Comparison of ENCODE assay signal across 25 cellular contexts in genomic region chr1:13535227-13535626, GRCh38. TPM values are rescaled to one million over a fixed set of nuclear protein-coding genes. Genes with fewer than 3 reads are reported as not detected.
"Had no signal": no experiment of that assay in that cellular context is flagged by ENCODE, and none has a peak within 500 bp of the region (broad histone marks: within the 10 kb centered on the region; RNA-seq: fewer than 3 reads in every experiment).

No MANE protein-coding gene starts in this region.

- H3K4me1 ChIP-seq: breast epithelium, Peyer's patch had no signal

- H3K9me3 Mint-ChIP-seq: activated CD4-positive, alpha-beta T cell treated with anti-CD3 and anti-CD28 coated beads, Interleukin-2, amount 10 ng/mL, durations not matched to agents 24 days and 14 days; activated naive CD4-positive, alpha-beta T cell treated with anti-CD3 and anti-CD28 coated beads, Interleukin-2, amount 50 U/mL, for 24 hours; activated T-cell treated with anti-CD3 and anti-CD28 coated beads, Interleukin-2, amount 50 U/mL, for 24 hours; activated T-helper 1 cell treated with anti-CD3 and anti-CD28 coated beads, Interleukin-12 subunit alpha, Interleukin-12 subunit beta, Interleukin-2, Interleukin-4 antibody, amounts not matched to agents 30 ng/mL and 10 ng/mL and 1 ng/mL, durations not matched to agents 14 hours and 24 hours and 36 hours; T-helper 1 cell treated with Interleukin-12 subunit alpha and Interleukin-12 subunit beta and Interleukin-4 antibody, amounts not matched to agents 30 μg/mL and 1 μg/mL, for 36 hours; WTC11 had no signal

- H3K4me3 ChIP-seq: breast epithelium, MG63, Peyer's patch had no signal

- H3K4me3 Mint-ChIP-seq: activated CD4-positive, alpha-beta T cell treated with anti-CD3 and anti-CD28 coated beads, Interleukin-2, amount 10 ng/mL, durations not matched to agents 24 days and 14 days; activated CD8-positive, alpha-beta memory T cell treated with anti-CD3 and anti-CD28 coated beads, Interleukin-2, amount 10 ng/mL, durations not matched to agents 7 days and 5 days; activated naive CD4-positive, alpha-beta T cell treated with anti-CD3 and anti-CD28 coated beads, Interleukin-2, amount 50 U/mL, for 24 hours; activated T-cell treated with anti-CD3 and anti-CD28 coated beads, Interleukin-2, amount 50 U/mL, for 24 hours; activated T-helper 1 cell treated with anti-CD3 and anti-CD28 coated beads, Interleukin-12 subunit alpha, Interleukin-12 subunit beta, Interleukin-2, Interleukin-4 antibody, amounts not matched to agents 30 ng/mL and 10 ng/mL and 1 ng/mL, durations not matched to agents 14 hours and 24 hours and 36 hours; T-helper 1 cell treated with Interleukin-12 subunit alpha and Interleukin-12 subunit beta and Interleukin-4 antibody, amounts not matched to agents 30 μg/mL and 1 μg/mL, for 36 hours; WTC11 had no signal

- H3K27ac Mint-ChIP-seq: activated CD4-positive, alpha-beta T cell treated with anti-CD3 and anti-CD28 coated beads, Interleukin-2, amount 10 ng/mL, durations not matched to agents 24 days and 14 days; activated CD8-positive, alpha-beta memory T cell treated with anti-CD3 and anti-CD28 coated beads, Interleukin-2, amount 10 ng/mL, durations not matched to agents 7 days and 5 days; activated T-cell treated with anti-CD3 and anti-CD28 coated beads, Interleukin-2, amount 50 U/mL, for 24 hours; activated T-helper 1 cell treated with anti-CD3 and anti-CD28 coated beads, Interleukin-12 subunit alpha, Interleukin-12 subunit beta, Interleukin-2, Interleukin-4 antibody, amounts not matched to agents 30 ng/mL and 10 ng/mL and 1 ng/mL, durations not matched to agents 14 hours and 24 hours and 36 hours; T-helper 1 cell treated with Interleukin-12 subunit alpha and Interleukin-12 subunit beta and Interleukin-4 antibody, amounts not matched to agents 30 μg/mL and 1 μg/mL, for 36 hours; WTC11 had no signal

- H3K36me3 Mint-ChIP-seq: activated CD8-positive, alpha-beta memory T cell treated with anti-CD3 and anti-CD28 coated beads, Interleukin-2, amount 10 ng/mL, durations not matched to agents 7 days and 5 days; activated naive CD4-positive, alpha-beta T cell treated with anti-CD3 and anti-CD28 coated beads, Interleukin-2, amount 50 U/mL, for 24 hours; WTC11 had no signal

- ATAC-seq: activated CD8-positive, alpha-beta memory T cell treated with anti-CD3 and anti-CD28 coated beads, Interleukin-2, amount 10 ng/mL, durations not matched to agents 7 days and 5 days; WTC11 had no signal

- H3K27me3 Mint-ChIP-seq: activated CD4-positive, alpha-beta T cell treated with anti-CD3 and anti-CD28 coated beads, Interleukin-2, amount 10 ng/mL, durations not matched to agents 24 days and 14 days; activated CD8-positive, alpha-beta memory T cell treated with anti-CD3 and anti-CD28 coated beads, Interleukin-2, amount 10 ng/mL, durations not matched to agents 7 days and 5 days; activated T-cell treated with anti-CD3 and anti-CD28 coated beads, Interleukin-2, amount 50 U/mL, for 24 hours had no signal

- H3K9me3 ChIP-seq: breast epithelium, MG63, Peyer's patch had no signal

- H3K4me1 Mint-ChIP-seq: activated CD4-positive, alpha-beta T cell treated with anti-CD3 and anti-CD28 coated beads, Interleukin-2, amount 10 ng/mL, durations not matched to agents 24 days and 14 days; activated CD8-positive, alpha-beta memory T cell treated with anti-CD3 and anti-CD28 coated beads, Interleukin-2, amount 10 ng/mL, durations not matched to agents 7 days and 5 days; activated naive CD4-positive, alpha-beta T cell treated with anti-CD3 and anti-CD28 coated beads, Interleukin-2, amount 50 U/mL, for 24 hours had no signal

- H3K27ac ChIP-seq: breast epithelium, Peyer's patch, RWPE1 had no signal

- H3K36me3 ChIP-seq: breast epithelium, MG63, Peyer's patch had no signal

- H3K27me3 ChIP-seq: breast epithelium, MG63, Peyer's patch had no signal

- DNase-seq: activated CD4-positive, alpha-beta T cell treated with anti-CD3 and anti-CD28 coated beads, Interleukin-2, amount 10 ng/mL, durations not matched to agents 24 days and 14 days; activated CD4-positive, alpha-beta T cell treated with anti-CD3 and anti-CD28 coated beads, Interleukin-2, amount 50 U/mL, for 48 hours; activated CD4-positive, CD25-positive, alpha-beta regulatory T cell treated with anti-CD3 and anti-CD28 coated beads, Interleukin-2, amount 50 U/mL, for 72 hours; activated CD8-positive, alpha-beta memory T cell treated with anti-CD3 and anti-CD28 coated beads, Interleukin-2, amount 10 ng/mL, durations not matched to agents 7 days and 5 days; activated effector memory CD4-positive, alpha-beta T cell treated with Interleukin-2 at 50 U/mL for 16 hours; activated naive CD4-positive, alpha-beta T cell; activated T-cell treated with anti-CD3 and anti-CD28 coated beads, Interleukin-2, amount 50 U/mL, for 24 hours; MG63; MV-4-11; NCI-H1092 treated with DMSO at 0.1 percent for 48 hours; NCI-H1436; NCI-H1694 treated with DMSO at 0.1 percent for 48 hours; NCI-H2081; NCI-H446; NCI-H524; Peyer's patch; SHP77 treated with DMSO at 0.1 percent for 48 hours had no signal

RNA-seq across cellular contexts. Expression of gene LRRC38, which starts 21.4 kb away (rescaled TPM):
- total RNA-seq: activated CD4-positive, alpha-beta T cell treated with anti-CD3 and anti-CD28 coated beads, Interleukin-2, amount 10 ng/mL, durations not matched to agents 24 days and 14 days; activated CD8-positive, alpha-beta memory T cell treated with anti-CD3 and anti-CD28 coated beads, Interleukin-2, amount 10 ng/mL, durations not matched to agents 7 days and 5 days; activated T-helper 1 cell treated with anti-CD3 and anti-CD28 coated beads, Interleukin-12 subunit alpha, Interleukin-12 subunit beta, Interleukin-2, Interleukin-4 antibody, amounts not matched to agents 30 ng/mL and 10 ng/mL and 1 ng/mL, durations not matched to agents 14 hours and 24 hours and 36 hours; aorta; Peyer's patch; SK-MEL-5 had no signal
- polyA plus RNA-seq: aorta had no signal

RNA-seq across cellular contexts. Expression of gene PDPN, which starts 48.4 kb away (rescaled TPM):
- total RNA-seq: activated CD4-positive, alpha-beta T cell treated with anti-CD3 and anti-CD28 coated beads, Interleukin-2, amount 10 ng/mL, durations not matched to agents 24 days and 14 days; activated CD8-positive, alpha-beta memory T cell treated with anti-CD3 and anti-CD28 coated beads, Interleukin-2, amount 10 ng/mL, durations not matched to agents 7 days and 5 days; activated T-helper 1 cell treated with anti-CD3 and anti-CD28 coated beads, Interleukin-12 subunit alpha, Interleukin-12 subunit beta, Interleukin-2, Interleukin-4 antibody, amounts not matched to agents 30 ng/mL and 10 ng/mL and 1 ng/mL, durations not matched to agents 14 hours and 24 hours and 36 hours; SK-MEL-5 had no signal
